ENCODE assay signal across 1 cellular context in genomic region chr4:6557856-6558255, GRCh38.
TF ChIP-seq lines count a peak whose summit lies in the region.

No MANE protein-coding gene starts in this region.

TF ChIP-seq in HepG2, 621 proteins besides CTCF, POLR2A, EP300 and RAD21 (continued from another document):
- TF ChIP-seq ZUFSP (CRISPR knock-in tag; IDR thresholded peaks at IDR 0.05; ENCODE audit: borderline replicate concordance) (no peak), TBP (CRISPR knock-in tag; IDR thresholded peaks at IDR 0.05) (no peak), PAXIP1 (CRISPR knock-in tag; conservative IDR thresholded peaks at IDR 0.05) (no peak), ZNF546 (CRISPR knock-in tag; conservative IDR thresholded peaks at IDR 0.05) (no peak), ZNF841 (CRISPR knock-in tag; IDR thresholded peaks at IDR 0.05; ENCODE audit: borderline replicate concordance) (no peak), MAFF (IDR thresholded peaks at IDR 0.05; ENCODE audit: low read depth, low read length) (no peak), SMARCE1 (IDR thresholded peaks at IDR 0.05; ENCODE audit: borderline replicate concordance) (no peak), ZNF569 (CRISPR knock-in tag; IDR thresholded peaks at IDR 0.05; ENCODE audit: borderline replicate concordance) (no peak), DNMT3B (CRISPR knock-in tag; conservative IDR thresholded peaks at IDR 0.05) (no peak), MLXIP (CRISPR knock-in tag; IDR thresholded peaks at IDR 0.05; ENCODE audit: borderline replicate concordance) (no peak), TP53 (CRISPR knock-in tag; conservative IDR thresholded peaks at IDR 0.05) (no peak), SYNCRIP (IDR thresholded peaks at IDR 0.05; ENCODE audit: insufficient read depth, low read depth, low read length) (no peak)
TF ChIP-seq in HepG2: peak in this region for 0.
